Comparison of ENCODE assay signal across 8 cellular contexts in genomic region chr10:86261933-86262665, GRCh38.
A peak's percentile ranks its signal among the peaks of the same experiment; 100 is the strongest.
DNase-seq lines count a peak whose midpoint lies in the region; ATAC-seq, FAIRE-seq and TF ChIP-seq lines count a peak whose summit lies in the region.
"Had no signal": no experiment of that assay in that cellular context is flagged by ENCODE, and none has a peak within 500 bp of the region (broad histone marks: within the 10 kb centered on the region; RNA-seq: fewer than 3 reads in every experiment).

No MANE protein-coding gene starts in this region.

- no peak overlapping the region for H3K4me3 Mint-ChIP-seq in activated CD4-positive, alpha-beta memory T cell treated with anti-CD3 and anti-CD28 coated beads, Interleukin-2, amount 10 ng/mL, durations not matched to agents 7 days and 5 days
- no peak overlapping the region for H3K4me3 Mint-ChIP-seq in activated T-helper 1 cell treated with anti-CD3 and anti-CD28 coated beads, Interleukin-12 subunit alpha, Interleukin-12 subunit beta, Interleukin-2, Interleukin-4 antibody, amounts not matched to agents 30 ng/mL and 10 ng/mL and 1 ng/mL, durations not matched to agents 14 hours and 24 hours and 36 hours

- H3K27me3 Mint-ChIP-seq in activated CD4-positive, alpha-beta memory T cell treated with anti-CD3 and anti-CD28 coated beads, Interleukin-2, amount 10 ng/mL, durations not matched to agents 7 days and 5 days = peaks cover 30% of the 10 kb centered on the region
- H3K27me3 Mint-ChIP-seq in activated T-helper 1 cell treated with anti-CD3 and anti-CD28 coated beads, Interleukin-12 subunit alpha, Interleukin-12 subunit beta, Interleukin-2, Interleukin-4 antibody, amounts not matched to agents 30 ng/mL and 10 ng/mL and 1 ng/mL, durations not matched to agents 14 hours and 24 hours and 36 hours (ENCODE audit: insufficient read depth) = peaks cover 11% of the 10 kb centered on the region

- intact Hi-C loops in lower lobe of right lung (cut with DNase I) = no loop called here
- intact Hi-C loops in kidney (cut with DNase I) = no loop called here
- intact Hi-C loops in activated T-helper 1 cell treated with anti-CD3 and anti-CD28 coated beads, Interleukin-12 subunit alpha, Interleukin-12 subunit beta, Interleukin-2, Interleukin-4 antibody, amounts not matched to agents 30 ng/mL and 10 ng/mL and 1 ng/mL, durations not matched to agents 14 hours and 24 hours and 36 hours (cut with micrococcal nuclease) = loop anchor here (1.0 kb wide), 1 partner anchor 115 kb away; no protein-coding TSS in a partner anchor

- H3K36me3 ChIP-seq in lower lobe of right lung (no peaks in the 10 kb centered on the region), kidney (ENCODE audit: control insufficient read depth in 1 of 2, insufficient read depth in 2 of 2, low read length in 2 of 2) (no peaks in the 10 kb centered on the region)
- H3K36me3 ChIP-seq: SJSA1 had no signal

- no peaks in the 10 kb centered on the region for H3K9me3 ChIP-seq in lower lobe of right lung
- no peaks in the 10 kb centered on the region for H3K9me3 ChIP-seq in kidney (ENCODE audit: control insufficient read depth in 1 of 2, low read length in 2 of 2)
- H3K9me3 ChIP-seq: SJSA1 had no signal

- no peaks in the 10 kb centered on the region for H3K36me3 Mint-ChIP-seq in activated CD4-positive, alpha-beta memory T cell treated with anti-CD3 and anti-CD28 coated beads, Interleukin-2, amount 10 ng/mL, durations not matched to agents 7 days and 5 days (ENCODE audit: low read depth)
- no peaks in the 10 kb centered on the region for H3K36me3 Mint-ChIP-seq in activated T-helper 1 cell treated with anti-CD3 and anti-CD28 coated beads, Interleukin-12 subunit alpha, Interleukin-12 subunit beta, Interleukin-2, Interleukin-4 antibody, amounts not matched to agents 30 ng/mL and 10 ng/mL and 1 ng/mL, durations not matched to agents 14 hours and 24 hours and 36 hours (ENCODE audit: low read depth)

- CTCF ChIA-PET in activated CD4-positive, alpha-beta memory T cell treated with anti-CD3 and anti-CD28 coated beads, Interleukin-2, amount 10 ng/mL, durations not matched to agents 7 days and 5 days (lab: Charles Lee) = no interaction called here

- no peaks in the 10 kb centered on the region for H3K9me3 Mint-ChIP-seq in activated CD4-positive, alpha-beta memory T cell treated with anti-CD3 and anti-CD28 coated beads, Interleukin-2, amount 10 ng/mL, durations not matched to agents 7 days and 5 days
- no peaks in the 10 kb centered on the region for H3K9me3 Mint-ChIP-seq in activated T-helper 1 cell treated with anti-CD3 and anti-CD28 coated beads, Interleukin-12 subunit alpha, Interleukin-12 subunit beta, Interleukin-2, Interleukin-4 antibody, amounts not matched to agents 30 ng/mL and 10 ng/mL and 1 ng/mL, durations not matched to agents 14 hours and 24 hours and 36 hours

- no peak overlapping the region for H3K27ac Mint-ChIP-seq in activated CD4-positive, alpha-beta memory T cell treated with anti-CD3 and anti-CD28 coated beads, Interleukin-2, amount 10 ng/mL, durations not matched to agents 7 days and 5 days
- H3K27ac Mint-ChIP-seq in activated T-helper 1 cell treated with anti-CD3 and anti-CD28 coated beads, Interleukin-12 subunit alpha, Interleukin-12 subunit beta, Interleukin-2, Interleukin-4 antibody, amounts not matched to agents 30 ng/mL and 10 ng/mL and 1 ng/mL, durations not matched to agents 14 hours and 24 hours and 36 hours = no peak overlapping the region

- FAIRE-seq in kidney (lab: Jason Lieb, UNC) = no peak

- POLR2A ChIA-PET in activated CD4-positive, alpha-beta memory T cell treated with anti-CD3 and anti-CD28 coated beads, Interleukin-2, amount 10 ng/mL, durations not matched to agents 7 days and 5 days (lab: Charles Lee) = no interaction called here

- H3K4me1 ChIP-seq in lower lobe of right lung (peaks cover 9% of the 10 kb centered on the region), kidney (ENCODE audit: control insufficient read depth in 1 of 2, insufficient read depth in 1 of 2, low read depth in 1 of 2, low read length in 2 of 2) (no peaks in the 10 kb centered on the region)
- H3K4me1 ChIP-seq: SJSA1 had no signal

- no peak overlapping the region for H3K4me3 ChIP-seq in lower lobe of right lung
- H3K4me3 ChIP-seq in kidney (ENCODE audit: low read length in 2 of 2) = no peak overlapping the region
- H3K4me3 ChIP-seq: SJSA1 had no signal

- H3K27me3 ChIP-seq in lower lobe of right lung (ENCODE audit: low read depth) = peaks cover 34% of the 10 kb centered on the region
- H3K27me3 ChIP-seq: SJSA1 had no signal

- TF ChIP-seq CTCF in lower lobe of right lung (IDR thresholded peaks at IDR 0.05) = peak; percentile 21
- no peak for TF ChIP-seq CTCF in kidney (IDR thresholded peaks at IDR 0.05; ENCODE audit: borderline replicate concordance, extremely low read depth, insufficient read depth)

- peak; percentile 11 for DNase-seq in ELR (ENCODE audit: low read depth)
- peak; percentile 58 for DNase-seq in HT1080 (ENCODE audit: low read depth)
- peak; percentile 19 for DNase-seq in activated CD4-positive, alpha-beta memory T cell treated with anti-CD3 and anti-CD28 coated beads, Interleukin-2, amount 10 ng/mL, durations not matched to agents 7 days and 5 days
- DNase-seq in lower lobe of right lung = no peak
- DNase-seq in kidney = no peak
- no peak for DNase-seq in activated T-helper 1 cell treated with anti-CD3 and anti-CD28 coated beads, Interleukin-12 subunit alpha, Interleukin-12 subunit beta, Interleukin-2, Interleukin-4 antibody, amounts not matched to agents 30 ng/mL and 10 ng/mL and 1 ng/mL, durations not matched to agents 14 hours and 24 hours and 36 hours (ENCODE audit: low spot score)

- H3K27ac ChIP-seq in lower lobe of right lung (no peak overlapping the region), kidney (ENCODE audit: low read depth in 2 of 2, low read length in 2 of 2) (no peak overlapping the region)
- H3K27ac ChIP-seq: SJSA1 had no signal

- no peaks in the 10 kb centered on the region for H3K4me1 Mint-ChIP-seq in activated CD4-positive, alpha-beta memory T cell treated with anti-CD3 and anti-CD28 coated beads, Interleukin-2, amount 10 ng/mL, durations not matched to agents 7 days and 5 days
- H3K4me1 Mint-ChIP-seq in activated T-helper 1 cell treated with anti-CD3 and anti-CD28 coated beads, Interleukin-12 subunit alpha, Interleukin-12 subunit beta, Interleukin-2, Interleukin-4 antibody, amounts not matched to agents 30 ng/mL and 10 ng/mL and 1 ng/mL, durations not matched to agents 14 hours and 24 hours and 36 hours (ENCODE audit: low read depth) = no peaks in the 10 kb centered on the region

- ATAC-seq in GM19025 (IDR thresholded peaks at IDR 0.05; ENCODE audit: low read depth, unreplicated experiment) = peak; percentile 65
- peak; percentile 71 to 80 for ATAC-seq in lower lobe of right lung

- no peak overlapping the region for H3K9ac ChIP-seq in kidney (ENCODE audit: low read length in 2 of 2)

Comparison
In these comparisons a context has a peak if more than half of its experiments do, and no peak if none do; other contexts are left out.
1. DNase-seq: peak in ELR (single experiment), HT1080 (single experiment) and activated CD4-positive, alpha-beta memory T cell treated with anti-CD3 and anti-CD28 coated beads, Interleukin-2, amount 10 ng/mL, durations not matched to agents 7 days and 5 days (single experiment); none in lower lobe of right lung (single experiment), kidney (single experiment) and activated T-helper 1 cell treated with anti-CD3 and anti-CD28 coated beads, Interleukin-12 subunit alpha, Interleukin-12 subunit beta, Interleukin-2, Interleukin-4 antibody, amounts not matched to agents 30 ng/mL and 10 ng/mL and 1 ng/mL, durations not matched to agents 14 hours and 24 hours and 36 hours (single experiment).